In the genomic region with DNA sequence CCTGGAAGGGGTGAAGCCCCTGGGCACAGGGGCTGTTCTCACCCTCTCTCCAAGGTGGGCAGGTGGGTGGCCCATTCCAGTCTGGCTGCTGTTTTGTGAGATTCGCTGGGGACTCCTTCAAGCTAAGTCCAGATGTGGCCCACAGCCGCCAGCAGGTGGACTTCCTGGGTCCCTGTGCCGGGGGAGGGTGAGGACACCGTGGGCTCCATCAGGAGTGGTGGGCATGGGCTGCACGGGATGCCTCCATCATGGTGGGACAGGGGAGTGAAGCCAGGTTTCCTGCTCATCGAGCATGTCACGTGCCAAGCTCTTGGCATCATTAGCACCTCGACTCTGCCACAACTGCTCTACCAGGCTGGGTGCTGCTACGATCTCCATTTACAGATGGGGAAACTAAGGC, we compare ENCODE assay signal across 11 cellular contexts. TPM values are rescaled to one million over a fixed set of nuclear protein-coding genes. Genes with fewer than 3 reads are reported as not detected.
DNase-seq lines count a peak whose midpoint lies in the region; ATAC-seq, FAIRE-seq and TF ChIP-seq lines count a peak whose summit lies in the region.
"Had no signal": no experiment of that assay in that cellular context is flagged by ENCODE, and none has a peak within 500 bp of the region (broad histone marks: within the 10 kb centered on the region; RNA-seq: fewer than 3 reads in every experiment).

No MANE protein-coding gene starts in this region.

- FAIRE-seq in H1 (lab: Jason Lieb, UNC): no peak

- H4K5ac ChIP-seq in H1 (ENCODE audit: insufficient read length, low read depth, low read length): no peak overlapping the region

- no peak overlapping the region for H3K14ac ChIP-seq in H1 (ENCODE audit: insufficient read length)

- H4K91ac ChIP-seq in H1 (replicated peaks; ENCODE audit: insufficient read length, low read length): peak overlapping the region; percentile 72

- TF ChIP-seq RAD21 in H1 (IDR thresholded peaks at IDR 0.05 in 1 of 2, conservative IDR thresholded peaks at IDR 0.05 in 1 of 2; ENCODE audit: low read depth in 2 of 2, low read length in 2 of 2): no peak

- no peaks in the 10 kb centered on the region for H3K27me3 Mint-ChIP-seq in neural crest cell (ENCODE audit: low read depth)

- no peak for TF ChIP-seq EP300 in H1 (IDR thresholded peaks at IDR 0.05; ENCODE audit: borderline replicate concordance in 1 of 2, low read depth in 2 of 2, low read length in 2 of 2)

- peaks cover 11% of the 10 kb centered on the region for H3K23me2 ChIP-seq in H1 (ENCODE audit: low read depth, low read length)

- no peak overlapping the region for H2AFZ ChIP-seq in H1 (ENCODE audit: low read length)

- H2BK5ac ChIP-seq in H1 (ENCODE audit: low read depth, low read length): peak overlapping the region; percentile 52; the same call in 1 of the 2 replicates

- H3K36me3 Mint-ChIP-seq in neural crest cell (ENCODE audit: low read depth): peaks cover 2% of the 10 kb centered on the region

- POLR2A ChIA-PET in H1 (lab: Charles Lee; ENCODE audit: partially characterized antibody): interaction anchor here (1.0 to 1.8 kb wide), 5 partner anchors 9 to 46 kb away, joined by 3 to 5 read pairs (median 4); no protein-coding TSS in a partner anchor

- 89% methylated on average over 8 of the region's 9 CpGs; no CpG with 5 or more reads in 1 of the 2 experiments for WGBS in H1 (ENCODE audit: extremely low coverage in 1 of 2, insufficient coverage in 1 of 2, insufficient read length in 1 of 2, insufficient replicate concordance in 2 of 2, low coverage in 1 of 2, low lambda C conversion rate in 2 of 2, missing lambda C conversion rate in 1 of 2), 2 experiments

- TF ChIP-seq CTCF in AG10803 (conservative IDR thresholded peaks at IDR 0.05; ENCODE audit: low read length): no peak
- no peak for TF ChIP-seq CTCF in H1 (IDR thresholded peaks at IDR 0.05; ENCODE audit: control extremely low read depth in 1 of 3, insufficient read depth in 1 of 3, low read depth in 1 of 3, low read length in 3 of 3)
- TF ChIP-seq CTCF in neural crest cell (conservative IDR thresholded peaks at IDR 0.05): no peak

- H3K4me1 Mint-ChIP-seq in neural crest cell: peaks cover 22% of the 10 kb centered on the region

- no peak overlapping the region for H3K18ac ChIP-seq in H1 (ENCODE audit: extremely low read depth, low read length)

- no peak overlapping the region for H3K56ac ChIP-seq in H1 (replicated peaks; ENCODE audit: insufficient read length, low read depth, low read length)

- CTCF ChIA-PET in H1 (lab: Charles Lee; ENCODE audit: partially characterized antibody): interaction anchor here (1.0 to 2.8 kb wide), 12 partner anchors 9 to 154 kb away, joined by 3 to 20 read pairs (median 4); no protein-coding TSS in a partner anchor

- H3K27me3 ChIP-seq in MG63 (no peaks in the 10 kb centered on the region), H1 (replicated peaks in 1 of 4; ENCODE audit: control insufficient read depth in 3 of 4, extremely low read depth in 1 of 4, insufficient read depth in 3 of 4, low read length in 3 of 4) (peaks cover 0 to 13% (median 5%) of the 10 kb centered on the region in 4 experiments; a peak in 3 of 7 replicates)

- H3K9me3 ChIP-seq in MG63: no peaks in the 10 kb centered on the region
- no peaks in the 10 kb centered on the region for H3K9me3 ChIP-seq in H1 (ENCODE audit: insufficient read depth in 2 of 2, low read depth in 1 of 2, low read length in 1 of 2)

- no peak overlapping the region for H4K8ac ChIP-seq in H1 (ENCODE audit: extremely low read depth, insufficient read depth, low read length)

- no peak overlapping the region for H2BK20ac ChIP-seq in H1 (ENCODE audit: low read length)

- H3K4me2 ChIP-seq in H1 (ENCODE audit: insufficient read depth in 1 of 2, low read depth in 2 of 2, low read length in 2 of 2): peak overlapping the region in 1 of 2 experiments; percentile 85; a peak in 3 of 4 replicates

- peak overlapping the region; percentile 94 for H3K4me3 Mint-ChIP-seq in neural crest cell

- H3K4me3 ChIP-seq in AG10803 (ENCODE audit: low read length) (peak overlapping the region; percentile 81), MG63 (peak overlapping the region; percentile 63), H1 (ENCODE audit: extremely low read depth in 1 of 4, insufficient read depth in 2 of 4, low read depth in 3 of 4, low read length in 4 of 4) (peak overlapping the region in 2 of 4 experiments; percentile 44 to 80; a peak in 1 of 8 replicates)

- no peak overlapping the region for H2BK120ac ChIP-seq in H1 (replicated peaks; ENCODE audit: low read depth, low read length)

- no peak overlapping the region for H3K27ac ChIP-seq in H1 (ENCODE audit: low read depth, low read length)

- no peaks in the 10 kb centered on the region for H3K9me3 Mint-ChIP-seq in neural crest cell
- H3K9me3 Mint-ChIP-seq: dendritic cell treated with granulocyte-macrophage colony-stimulating factor and Interleukin-4, amounts not matched to agents 40 ng/mL and 50 ng/mL, for 4 days had no signal

- H3K27ac Mint-ChIP-seq in neural crest cell (ENCODE audit: unreplicated experiment): no peak overlapping the region
- H3K27ac Mint-ChIP-seq: dendritic cell treated with granulocyte-macrophage colony-stimulating factor and Interleukin-4, amounts not matched to agents 40 ng/mL and 50 ng/mL, for 4 days had no signal

- no peak overlapping the region for H3K23ac ChIP-seq in H1 (ENCODE audit: insufficient read length)

- H3K4me1 ChIP-seq in H1 (replicated peaks in 1 of 4; ENCODE audit: control insufficient read depth in 3 of 4, insufficient read depth in 4 of 4, low read length in 3 of 4): peaks cover 4 to 14% (median 10%) of the 10 kb centered on the region in 4 experiments

- TF ChIP-seq POLR2A in H1 (IDR thresholded peaks at IDR 0.05; ENCODE audit: control extremely low read depth in 1 of 2, low read depth in 2 of 2, low read length in 2 of 2): no peak

- DNase-seq in AG10803 (ENCODE audit: low read depth): no peak
- DNase-seq in MG63: no peak
- DNase-seq in H1 (ENCODE audit: low read depth in 1 of 2, low spot score in 2 of 2): no peak
- DNase-seq in neural crest cell (ENCODE audit: low read depth, low spot score): no peak
- no peak for DNase-seq in COLO829 (ENCODE audit: low spot score)
- DNase-seq in NCI-H2196 treated with DMSO at 0.1 percent for 48 hours (lab: John Stamatoyannopoulos, UW; ENCODE audit: unreplicated experiment): no peak
- DNase-seq: left cardiac atrium; stimulated activated CD4-positive, alpha-beta T cell treated with anti-CD3 and anti-CD28 coated beads, Interleukin-4, amount 100 ng/mL, for 24 hours had no signal

- H3K36me3 ChIP-seq in MG63 (no peaks in the 10 kb centered on the region; the same call in none of the 2 replicates), H1 (ENCODE audit: control insufficient read depth in 2 of 4, insufficient read depth in 4 of 4, low read length in 3 of 4) (no peaks in the 10 kb centered on the region)

- H3K4ac ChIP-seq in H1 (replicated peaks; ENCODE audit: insufficient read length, low read depth, low read length): no peak overlapping the region

- H3K79me1 ChIP-seq in H1 (ENCODE audit: low read depth, low read length): peaks cover 13% of the 10 kb centered on the region

- H2AK5ac ChIP-seq in H1 (ENCODE audit: low read depth, low read length): peak overlapping the region; percentile 82; the same call in 1 of the 2 replicates

- no peak overlapping the region for H3K9ac ChIP-seq in H1 (replicated peaks in 1 of 4; ENCODE audit: extremely low read depth in 1 of 4, low read depth in 3 of 4, low read length in 3 of 4)

- no peak for ATAC-seq in GM18511 (IDR thresholded peaks at IDR 0.05; ENCODE audit: unreplicated experiment)
- no peak for ATAC-seq in GM19455 (IDR thresholded peaks at IDR 0.05; ENCODE audit: unreplicated experiment)

- H2BK12ac ChIP-seq in H1 (ENCODE audit: low read depth, low read length): peak overlapping the region; percentile 94; the same call in 1 of the 2 replicates

- H3K79me2 ChIP-seq in H1 (ENCODE audit: control insufficient read depth in 1 of 2, insufficient read depth in 2 of 2, low read length in 2 of 2): peaks cover 0 to 24% of the 10 kb centered on the region in 2 experiments; a peak in 2 of 4 replicates

- H2BK15ac ChIP-seq in H1 (ENCODE audit: low read length): 0 out of 2 replicates have a peak overlapping the region, but pooled peaks have one; percentile 65

- peaks cover 3 to 12% of the 10 kb centered on the region in 2 experiments for H4K20me1 ChIP-seq in H1 (replicated peaks in 1 of 2; ENCODE audit: control insufficient read depth in 1 of 2, insufficient read depth in 2 of 2, low read length in 2 of 2)

TF ChIP-seq in H1, 55 proteins besides CTCF, POLR2A, EP300 and RAD21 (continues in another document):
- TF ChIP-seq, protein P1, sequence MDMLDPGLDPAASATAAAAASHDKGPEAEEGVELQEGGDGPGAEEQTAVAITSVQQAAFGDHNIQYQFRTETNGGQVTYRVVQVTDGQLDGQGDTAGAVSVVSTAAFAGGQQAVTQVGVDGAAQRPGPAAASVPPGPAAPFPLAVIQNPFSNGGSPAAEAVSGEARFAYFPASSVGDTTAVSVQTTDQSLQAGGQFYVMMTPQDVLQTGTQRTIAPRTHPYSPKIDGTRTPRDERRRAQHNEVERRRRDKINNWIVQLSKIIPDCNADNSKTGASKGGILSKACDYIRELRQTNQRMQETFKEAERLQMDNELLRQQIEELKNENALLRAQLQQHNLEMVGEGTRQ (IDR thresholded peaks at IDR 0.05; ENCODE audit: low read length): no peak
- TF ChIP-seq SIN3A (conservative IDR thresholded peaks at IDR 0.05 in 1 of 2, IDR thresholded peaks at IDR 0.05 in 1 of 2; ENCODE audit: low read depth in 1 of 2, low read length in 2 of 2): no peak
- no peak for TF ChIP-seq POU5F1 (IDR thresholded peaks at IDR 0.05; ENCODE audit: low read depth, low read length)

RNA-seq across cellular contexts. Expression of a gene that starts 1.8 kb away (rescaled TPM):
- total RNA-seq in MG63 (2014; rRNA removed; shearing (Covaris generic); ENCODE audit: low replicate concordance): 16.6 and 34.4 TPM in 2 replicates
- 42.4 and 47.6 TPM in 2 replicates for total RNA-seq in H1 (2021; fragmentation: NEBNext Ultra II Directional; extraction: Animal tissue kit (Norgen Biotek cat#: 25700))
- polyA plus RNA-seq in H1 (2011; rRNA removed): 32.1 and 34.7 TPM in 2 replicates
- polyA plus RNA-seq in H1 (2011; cell fraction: cytosol; rRNA removed): 26.7 TPM
- polyA plus RNA-seq in H1 (2011; cell fraction: nucleus; rRNA removed): 26.4 TPM
- 18.9 to 22.5 TPM (median 21.6 TPM) in 4 replicates for polyA plus RNA-seq in H1 (2012, experiment 1 of 2)
- 23.1 TPM for polyA plus RNA-seq in H1 (2012, experiment 2 of 2)
- polyA plus RNA-seq in H1 (2013, experiment 1 of 2): 20.3 TPM
- 20.5 TPM for polyA plus RNA-seq in H1 (2013, experiment 2 of 2)
- polyA minus RNA-seq in H1 (2011; rRNA and poly(A)+ RNA removed): 22.8 and 24.3 TPM in 2 replicates
- polyA minus RNA-seq in H1 (2011; cell fraction: cytosol; rRNA and poly(A)+ RNA removed): 20.1 TPM
- 9.9 TPM for polyA minus RNA-seq in H1 (2011; cell fraction: nucleus; rRNA and poly(A)+ RNA removed)
- total RNA-seq in neural crest cell: 60.1 and 67.8 TPM in 2 replicates
